ENCODE assay signal across 8 cellular contexts in the genomic region with DNA sequence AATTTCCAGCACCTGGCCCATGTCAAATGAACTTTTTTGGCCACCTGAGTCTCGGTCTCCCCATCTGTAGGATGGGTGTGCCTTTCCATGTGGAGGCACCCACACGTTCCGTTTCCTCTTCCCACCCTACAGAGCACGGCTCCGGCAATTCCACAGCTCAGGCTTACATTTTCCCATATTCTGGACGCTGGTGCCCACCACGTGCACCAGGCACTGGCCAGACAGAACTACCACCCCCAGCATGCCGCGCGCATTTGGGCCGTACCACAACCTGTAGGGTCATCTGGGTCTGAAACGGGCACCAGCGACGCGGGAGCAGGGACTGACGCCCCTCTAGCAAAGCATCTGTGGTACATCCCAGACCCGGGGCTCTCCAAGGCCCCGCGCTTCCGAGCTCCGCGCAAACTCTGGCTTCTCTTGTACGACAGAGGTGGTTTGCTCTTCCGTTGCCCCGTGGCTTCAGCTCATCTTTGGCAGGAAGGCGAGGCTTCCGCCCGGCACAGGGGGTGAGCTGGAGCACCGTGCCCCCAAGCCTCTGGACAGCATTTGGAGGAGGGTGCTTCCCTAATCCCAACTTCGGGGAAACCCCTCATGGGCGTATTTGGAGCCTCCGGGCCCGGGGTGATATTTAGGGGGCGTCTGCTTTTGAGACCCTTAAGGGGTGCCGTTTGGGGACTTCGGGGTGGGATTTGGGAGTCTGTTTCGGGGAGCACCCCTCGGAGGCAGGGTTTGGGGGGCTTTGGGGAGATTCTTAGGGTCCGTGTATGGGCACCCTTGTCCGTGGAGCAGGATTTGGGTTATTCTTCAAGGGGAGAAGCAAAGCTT. TPM values are rescaled to one million over a fixed set of nuclear protein-coding genes. Genes with fewer than 3 reads are reported as not detected.
DNase-seq lines count a peak whose midpoint lies in the region; ATAC-seq and TF ChIP-seq lines count a peak whose summit lies in the region.

No MANE protein-coding gene starts in this region.

- H3K4me2 ChIP-seq in GM23338 (peak overlapping the region; percentile 84), Loucy (ENCODE audit: low read depth, low read length, poor library complexity, severe bottlenecking) (peak overlapping the region; percentile 72), neural cell (ENCODE audit: low read length) (no peak overlapping the region)

- TF ChIP-seq CTCF in GM23338 (conservative IDR thresholded peaks at IDR 0.05; ENCODE audit: low read depth in 2 of 2) (no peak), Loucy (conservative IDR thresholded peaks at IDR 0.05; ENCODE audit: low read length) (no peak), RWPE1 (conservative IDR thresholded peaks at IDR 0.05; ENCODE audit: low read depth) (no peak), neural cell (IDR thresholded peaks at IDR 0.05; ENCODE audit: poor library complexity, severe bottlenecking) (no peak)

- H3K4me1 ChIP-seq in GM23338 (ENCODE audit: insufficient read depth) (peaks cover 19% of the 10 kb centered on the region), Loucy (ENCODE audit: insufficient read depth, low read length, poor library complexity, severe bottlenecking) (peaks cover 3% of the 10 kb centered on the region)

- peaks cover 27% of the 10 kb centered on the region for H3K36me3 Mint-ChIP-seq in GM23338 (ENCODE audit: low read depth)
- H3K36me3 Mint-ChIP-seq in activated T-helper 2 cell treated with anti-CD3 and anti-CD28 coated beads, Interferon-gamma antibody, Interleukin-2, Interleukin-4, amounts not matched to agents 10 μg/mL and 5 μg/mL and 100 μg/mL, durations not matched to agents 14 hours and 24 hours and 36 hours (ENCODE audit: low read depth) = peaks cover 26% of the 10 kb centered on the region
- H3K36me3 Mint-ChIP-seq in stimulated activated naive CD8-positive, alpha-beta T cell treated with anti-CD3 and anti-CD28 coated beads, Interleukin-15, Interleukin-2, amounts not matched to agents 100 ng/mL and 50 ng/mL, for 24 hours (ENCODE audit: low read depth) = peaks cover 21% of the 10 kb centered on the region

- H3K27ac ChIP-seq in GM23338 (ENCODE audit: low read depth) = no peak overlapping the region
- H3K27ac ChIP-seq in RWPE1 = peak overlapping the region; percentile 87
- H3K27ac ChIP-seq in neural cell (ENCODE audit: low read length) = no peak overlapping the region

- peak overlapping the region; percentile 91 for H3K4me3 Mint-ChIP-seq in GM23338
- peak overlapping the region; percentile 93 for H3K4me3 Mint-ChIP-seq in activated T-helper 2 cell treated with anti-CD3 and anti-CD28 coated beads, Interferon-gamma antibody, Interleukin-2, Interleukin-4, amounts not matched to agents 10 μg/mL and 5 μg/mL and 100 μg/mL, durations not matched to agents 14 hours and 24 hours and 36 hours (ENCODE audit: low read depth)
- peak overlapping the region; percentile 92 for H3K4me3 Mint-ChIP-seq in stimulated activated naive CD8-positive, alpha-beta T cell treated with anti-CD3 and anti-CD28 coated beads, Interleukin-15, Interleukin-2, amounts not matched to agents 100 ng/mL and 50 ng/mL, for 24 hours

- H3K79me2 ChIP-seq in GM23338 (replicated peaks; ENCODE audit: insufficient read depth) = peaks cover 25% of the 10 kb centered on the region
- peaks cover 34% of the 10 kb centered on the region for H3K79me2 ChIP-seq in Loucy (ENCODE audit: insufficient read depth, low read length)
- peaks cover 19% of the 10 kb centered on the region for H3K79me2 ChIP-seq in neural cell (replicated peaks; ENCODE audit: insufficient read depth, low read length)

- peaks cover 14% of the 10 kb centered on the region for H3K27me3 Mint-ChIP-seq in GM23338 (ENCODE audit: insufficient read depth, low read depth, poor library complexity)
- H3K27me3 Mint-ChIP-seq in activated T-helper 2 cell treated with anti-CD3 and anti-CD28 coated beads, Interferon-gamma antibody, Interleukin-2, Interleukin-4, amounts not matched to agents 10 μg/mL and 5 μg/mL and 100 μg/mL, durations not matched to agents 14 hours and 24 hours and 36 hours (ENCODE audit: low read depth) = no peaks in the 10 kb centered on the region
- no peaks in the 10 kb centered on the region for H3K27me3 Mint-ChIP-seq in stimulated activated naive CD8-positive, alpha-beta T cell treated with anti-CD3 and anti-CD28 coated beads, Interleukin-15, Interleukin-2, amounts not matched to agents 100 ng/mL and 50 ng/mL, for 24 hours

- no peak for TF ChIP-seq RAD21 in neural cell (conservative IDR thresholded peaks at IDR 0.05)

- H3K27ac Mint-ChIP-seq in GM23338 = peak overlapping the region; percentile 87
- H3K27ac Mint-ChIP-seq in activated T-helper 2 cell treated with anti-CD3 and anti-CD28 coated beads, Interferon-gamma antibody, Interleukin-2, Interleukin-4, amounts not matched to agents 10 μg/mL and 5 μg/mL and 100 μg/mL, durations not matched to agents 14 hours and 24 hours and 36 hours = peak overlapping the region; percentile 93
- peak overlapping the region; percentile 90 for H3K27ac Mint-ChIP-seq in stimulated activated naive CD8-positive, alpha-beta T cell treated with anti-CD3 and anti-CD28 coated beads, Interleukin-15, Interleukin-2, amounts not matched to agents 100 ng/mL and 50 ng/mL, for 24 hours

- H3F3A ChIP-seq in GM23338 (replicated peaks; ENCODE audit: low read depth) (0 out of 2 replicates have a peak, but pooled peaks cover 2% of the 10 kb centered on the region), Loucy (ENCODE audit: low read depth) (no peaks in the 10 kb centered on the region), neural cell (ENCODE audit: insufficient read depth, low read length, poor library complexity, severe bottlenecking) (no peaks in the 10 kb centered on the region)

- H3K9me3 ChIP-seq in Loucy (ENCODE audit: insufficient read depth, low read depth, low read length) (no peaks in the 10 kb centered on the region), neural cell (ENCODE audit: low read length) (no peaks in the 10 kb centered on the region)

- TF ChIP-seq EP300 in neural cell (conservative IDR thresholded peaks at IDR 0.05; ENCODE audit: poor library complexity, severe bottlenecking) = no peak

- POLR2A ChIA-PET in RWPE1 (lab: Yijun Ruan, JAX; ENCODE audit: low non-redundant PET) = interaction anchor here (1.1 kb wide), 1 partner anchor 46 kb away, joined by 4 read pairs; the partner anchor contains the start of gene NDUFB11

- H4K20me1 ChIP-seq in GM23338 (replicated peaks; ENCODE audit: insufficient read depth) (peaks cover 8% of the 10 kb centered on the region), Loucy (ENCODE audit: insufficient read depth, low read length, poor library complexity, severe bottlenecking) (peaks cover 11% of the 10 kb centered on the region), neural cell (ENCODE audit: insufficient read depth) (no peaks in the 10 kb centered on the region)

- CTCF ChIA-PET in RWPE1 (lab: Yijun Ruan, JAX) = no interaction called here

- H3K36me3 ChIP-seq in GM23338 (ENCODE audit: insufficient read depth) (no peaks in the 10 kb centered on the region), Loucy (ENCODE audit: insufficient read depth, low read length) (peaks cover 13% of the 10 kb centered on the region; the same call in 1 of the 2 replicates), neural cell (ENCODE audit: insufficient read depth, low read length) (no peaks in the 10 kb centered on the region)

- peak overlapping the region; percentile 82 for H3K4me3 ChIP-seq in GM23338
- H3K4me3 ChIP-seq in Loucy (ENCODE audit: low read length, poor library complexity, severe bottlenecking) = peak overlapping the region; percentile 97
- peak overlapping the region; percentile 63 for H3K4me3 ChIP-seq in neural cell (ENCODE audit: low read length)

- peak; percentile 79 for ATAC-seq in GM23338

- H3K9ac ChIP-seq in Loucy (ENCODE audit: low read depth, low read length, poor library complexity, severe bottlenecking) (peak overlapping the region; percentile 91), neural cell (ENCODE audit: low read length) (no peak overlapping the region)

- no peaks in the 10 kb centered on the region for H3K27me3 ChIP-seq in GM23338 (ENCODE audit: insufficient read depth)
- peaks cover 5% of the 10 kb centered on the region for H3K27me3 ChIP-seq in Loucy (ENCODE audit: insufficient read depth, low read length, poor library complexity, severe bottlenecking)
- H3K27me3 ChIP-seq in neural cell (ENCODE audit: insufficient read depth, low read depth, low read length) = no peaks in the 10 kb centered on the region

- peaks cover 22% of the 10 kb centered on the region for H3K4me1 Mint-ChIP-seq in GM23338
- H3K4me1 Mint-ChIP-seq in activated T-helper 2 cell treated with anti-CD3 and anti-CD28 coated beads, Interferon-gamma antibody, Interleukin-2, Interleukin-4, amounts not matched to agents 10 μg/mL and 5 μg/mL and 100 μg/mL, durations not matched to agents 14 hours and 24 hours and 36 hours (ENCODE audit: low read depth) = peaks cover 22% of the 10 kb centered on the region
- peaks cover 45% of the 10 kb centered on the region for H3K4me1 Mint-ChIP-seq in stimulated activated naive CD8-positive, alpha-beta T cell treated with anti-CD3 and anti-CD28 coated beads, Interleukin-15, Interleukin-2, amounts not matched to agents 100 ng/mL and 50 ng/mL, for 24 hours (ENCODE audit: low read depth)

- peak; percentile 91 for DNase-seq in Daoy (ENCODE audit: low read depth)
- peak; percentile 93 for DNase-seq in GM23338 (ENCODE audit: low spot score)
- peak; percentile 88 for DNase-seq in RWPE1 (ENCODE audit: low spot score)
- DNase-seq in activated T-helper 2 cell treated with anti-CD3 and anti-CD28 coated beads, Interferon-gamma antibody, Interleukin-2, Interleukin-4, amounts not matched to agents 10 μg/mL and 5 μg/mL and 100 μg/mL, durations not matched to agents 14 hours and 24 hours and 36 hours (ENCODE audit: low spot score) = peak; percentile 76
- DNase-seq in fibroblast of the conjunctiva (ENCODE audit: low read depth) = peak; percentile 86

- H3K9me2 ChIP-seq in GM23338 (ENCODE audit: insufficient read depth) (no peaks in the 10 kb centered on the region), Loucy (replicated peaks; ENCODE audit: low read depth, low read length) (no peaks in the 10 kb centered on the region), neural cell (ENCODE audit: insufficient read depth, low read length) (no peaks in the 10 kb centered on the region)

- H3K9me3 Mint-ChIP-seq in GM23338 = no peaks in the 10 kb centered on the region
- no peaks in the 10 kb centered on the region for H3K9me3 Mint-ChIP-seq in activated T-helper 2 cell treated with anti-CD3 and anti-CD28 coated beads, Interferon-gamma antibody, Interleukin-2, Interleukin-4, amounts not matched to agents 10 μg/mL and 5 μg/mL and 100 μg/mL, durations not matched to agents 14 hours and 24 hours and 36 hours
- H3K9me3 Mint-ChIP-seq in stimulated activated naive CD8-positive, alpha-beta T cell treated with anti-CD3 and anti-CD28 coated beads, Interleukin-15, Interleukin-2, amounts not matched to agents 100 ng/mL and 50 ng/mL, for 24 hours = no peaks in the 10 kb centered on the region

- H2AFZ ChIP-seq in GM23338 (no peak overlapping the region), Loucy (ENCODE audit: low read length) (peak overlapping the region; percentile 76), neural cell (ENCODE audit: low read depth, low read length) (no peak overlapping the region)

- intact Hi-C loops in activated T-helper 2 cell treated with anti-CD3 and anti-CD28 coated beads, Interferon-gamma antibody, Interleukin-2, Interleukin-4, amounts not matched to agents 10 μg/mL and 5 μg/mL and 100 μg/mL, durations not matched to agents 14 hours and 24 hours and 36 hours (cut with micrococcal nuclease) = loop anchor here (2.0 to 10.0 kb wide), 2 partner anchors 46 to 124 kb away; partner anchors contain the start of genes NDUFB11 and RBM10

RNA-seq across cellular contexts. Expression of gene UBA1, which starts 3.0 kb away (rescaled TPM):
- total RNA-seq in Daoy (2014; rRNA removed; shearing (Covaris generic)) = 122 and 130 TPM in 2 replicates
- 344 and 377 TPM in 2 replicates for total RNA-seq in GM23338 (2014; rRNA removed; shearing (Covaris generic))
- polyA plus RNA-seq in GM23338 (2016; fragmentation: Nextera tagmentation; extraction: Ambion mirVana) (97.7 and 104 TPM in 2 replicates), neural cell (132 and 150 TPM in 2 replicates)
- 242 and 250 TPM in 2 replicates for total RNA-seq in activated T-helper 2 cell treated with anti-CD3 and anti-CD28 coated beads, Interferon-gamma antibody, Interleukin-2, Interleukin-4, amounts not matched to agents 10 μg/mL and 5 μg/mL and 100 μg/mL, durations not matched to agents 14 hours and 24 hours and 36 hours
- 191 and 195 TPM in 2 replicates for polyA minus RNA-seq in neural cell

RNA-seq across cellular contexts. Expression of gene CDK16, which starts 27.8 kb away (rescaled TPM):
- 54.4 and 64.9 TPM in 2 replicates for total RNA-seq in Daoy (2014; rRNA removed; shearing (Covaris generic))
- 111 and 158 TPM in 2 replicates for total RNA-seq in GM23338 (2014; rRNA removed; shearing (Covaris generic))
- polyA plus RNA-seq in GM23338 (2016; fragmentation: Nextera tagmentation; extraction: Ambion mirVana) = 55.9 and 58.9 TPM in 2 replicates
- total RNA-seq in activated T-helper 2 cell treated with anti-CD3 and anti-CD28 coated beads, Interferon-gamma antibody, Interleukin-2, Interleukin-4, amounts not matched to agents 10 μg/mL and 5 μg/mL and 100 μg/mL, durations not matched to agents 14 hours and 24 hours and 36 hours = 71.2 and 80.6 TPM in 2 replicates
- polyA plus RNA-seq in neural cell = 97.8 and 99.0 TPM in 2 replicates
- polyA minus RNA-seq in neural cell = 151 and 160 TPM in 2 replicates

RNA-seq across cellular contexts. Expression of gene USP11, which starts 42.2 kb away (rescaled TPM):
- 41.3 and 49.2 TPM in 2 replicates for total RNA-seq in Daoy (2014; rRNA removed; shearing (Covaris generic))
- 61.9 and 65.1 TPM in 2 replicates for total RNA-seq in GM23338 (2014; rRNA removed; shearing (Covaris generic))
- 57.0 and 64.2 TPM in 2 replicates for polyA plus RNA-seq in GM23338 (2016; fragmentation: Nextera tagmentation; extraction: Ambion mirVana)
- total RNA-seq in activated T-helper 2 cell treated with anti-CD3 and anti-CD28 coated beads, Interferon-gamma antibody, Interleukin-2, Interleukin-4, amounts not matched to agents 10 μg/mL and 5 μg/mL and 100 μg/mL, durations not matched to agents 14 hours and 24 hours and 36 hours = 37.2 and 39.5 TPM in 2 replicates
- 184 and 215 TPM in 2 replicates for polyA plus RNA-seq in neural cell
- polyA minus RNA-seq in neural cell = 272 and 301 TPM in 2 replicates

RNA-seq across cellular contexts. Expression of gene RBM10, which starts 45.6 kb away (rescaled TPM):
- total RNA-seq in Daoy (2014; rRNA removed; shearing (Covaris generic)) = 58.6 and 60.9 TPM in 2 replicates
- 80.0 and 101 TPM in 2 replicates for total RNA-seq in GM23338 (2014; rRNA removed; shearing (Covaris generic))
- polyA plus RNA-seq in GM23338 (2016; fragmentation: Nextera tagmentation; extraction: Ambion mirVana) (38.9 and 39.5 TPM in 2 replicates), neural cell (53.1 and 64.9 TPM in 2 replicates)
- 65.7 and 69.2 TPM in 2 replicates for total RNA-seq in activated T-helper 2 cell treated with anti-CD3 and anti-CD28 coated beads, Interferon-gamma antibody, Interleukin-2, Interleukin-4, amounts not matched to agents 10 μg/mL and 5 μg/mL and 100 μg/mL, durations not matched to agents 14 hours and 24 hours and 36 hours
- polyA minus RNA-seq in neural cell = 63.9 and 75.5 TPM in 2 replicates

RNA-seq across cellular contexts. Expression of gene NDUFB11, which starts 46.2 kb away (rescaled TPM):
- 91.7 and 137 TPM in 2 replicates for total RNA-seq in Daoy (2014; rRNA removed; shearing (Covaris generic))
- 52.2 and 103 TPM in 2 replicates for total RNA-seq in GM23338 (2014; rRNA removed; shearing (Covaris generic))
- polyA plus RNA-seq in GM23338 (2016; fragmentation: Nextera tagmentation; extraction: Ambion mirVana) = 238 and 247 TPM in 2 replicates
- 91.7 and 98.8 TPM in 2 replicates for total RNA-seq in activated T-helper 2 cell treated with anti-CD3 and anti-CD28 coated beads, Interferon-gamma antibody, Interleukin-2, Interleukin-4, amounts not matched to agents 10 μg/mL and 5 μg/mL and 100 μg/mL, durations not matched to agents 14 hours and 24 hours and 36 hours
- polyA plus RNA-seq in neural cell = 184 and 195 TPM in 2 replicates
- 53.6 and 67.1 TPM in 2 replicates for polyA minus RNA-seq in neural cell
